34 cellular contexts compared by ENCODE assay signal in genomic region chr16:87115646-87116045, GRCh38.
"Had no signal": no experiment of that assay in that cellular context is flagged by ENCODE, and none has a peak within 500 bp of the region (broad histone marks: within the 10 kb centered on the region; RNA-seq: fewer than 3 reads in every experiment).

No MANE protein-coding gene starts in this region.

- H3K4me3 ChIP-seq: adrenal gland, body of pancreas, cardiac muscle cell, coronary artery, dorsolateral prefrontal cortex, esophagus squamous epithelium had no signal

- H3K27me3 ChIP-seq: adrenal gland, body of pancreas, cardiac muscle cell, dorsolateral prefrontal cortex had no signal

- DNase-seq: activated CD4-positive, alpha-beta memory T cell treated with anti-CD3 and anti-CD28 coated beads for 36 hours; activated CD4-positive, alpha-beta T cell treated with anti-CD3 and anti-CD28 coated beads for 36 hours; activated CD4-positive, alpha-beta T cell treated with anti-CD3 and anti-CD28 coated beads, Interleukin-2, amount 10 ng/mL, durations not matched to agents 24 days and 14 days; activated CD4-positive, CD25-positive, alpha-beta regulatory T cell; activated CD4-positive, CD25-positive, alpha-beta regulatory T cell treated with anti-CD3 and anti-CD28 coated beads, Interleukin-2, amount 50 U/mL, for 72 hours; activated CD8-positive, alpha-beta memory T cell treated with anti-CD3 and anti-CD28 coated beads, Interleukin-2, amount 10 ng/mL, durations not matched to agents 7 days and 5 days; activated CD8-positive, alpha-beta memory T cell treated with anti-CD3 and anti-CD28 coated beads, Interleukin-2, amount 50 U/mL, for 4 hours; activated CD8-positive, alpha-beta T cell treated with anti-CD3 and anti-CD28 coated beads, Interleukin-2, amount 10 ng/mL, durations not matched to agents 7 days and 5 days; activated effector memory CD4-positive, alpha-beta T cell treated with anti-CD3 and anti-CD28 coated beads, Interleukin-2, amount 50 U/mL, for 16 hours; activated naive CD4-positive, alpha-beta T cell treated with anti-CD3 and anti-CD28 coated beads for 36 hours; activated naive CD8-positive, alpha-beta T cell treated with anti-CD3 and anti-CD28 coated beads for 36 hours; activated naive CD8-positive, alpha-beta T cell treated with anti-CD3 and anti-CD28 coated beads, Interleukin-2, amount 50 U/mL, for 24 hours; activated T-cell treated with anti-CD3 and anti-CD28 coated beads, Interleukin-2, amount 50 U/mL, for 1 hour; activated T-cell treated with anti-CD3 and anti-CD28 coated beads, Interleukin-2, amount 50 U/mL, for 48 hours; adrenal gland; amygdala; aorta; body of pancreas; dorsolateral prefrontal cortex; effector memory CD4-positive, alpha-beta T cell; endodermal cell; esophagus squamous epithelium; head of caudate nucleus; T-helper 2 cell; WERI-Rb-1 had no signal

- H3K27ac ChIP-seq: adrenal gland, body of pancreas, cardiac muscle cell, coronary artery, dorsolateral prefrontal cortex, esophagus squamous epithelium, WERI-Rb-1 had no signal

- H3K36me3 Mint-ChIP-seq: activated CD4-positive, alpha-beta memory T cell treated with anti-CD3 and anti-CD28 coated beads for 36 hours; activated CD8-positive, alpha-beta memory T cell treated with anti-CD3 and anti-CD28 coated beads, Interleukin-2, amount 10 ng/mL, durations not matched to agents 7 days and 5 days; activated naive CD4-positive, alpha-beta T cell treated with anti-CD3 and anti-CD28 coated beads, Interleukin-2, amount 50 U/mL, for 24 hours; activated naive CD8-positive, alpha-beta T cell treated with anti-CD3 and anti-CD28 coated beads for 36 hours had no signal

- FAIRE-seq: frontal cortex, TTC549 had no signal

- H3K9me3 ChIP-seq: adrenal gland, body of pancreas, esophagus squamous epithelium had no signal

- H3K27ac Mint-ChIP-seq: activated CD4-positive, alpha-beta memory T cell treated with anti-CD3 and anti-CD28 coated beads for 36 hours; activated CD4-positive, alpha-beta T cell treated with anti-CD3 and anti-CD28 coated beads for 36 hours; activated CD4-positive, alpha-beta T cell treated with anti-CD3 and anti-CD28 coated beads, Interleukin-2, amount 10 ng/mL, durations not matched to agents 24 days and 14 days; activated CD8-positive, alpha-beta memory T cell treated with anti-CD3 and anti-CD28 coated beads, Interleukin-2, amount 10 ng/mL, durations not matched to agents 7 days and 5 days; activated CD8-positive, alpha-beta T cell treated with anti-CD3 and anti-CD28 coated beads, Interleukin-2, amount 10 ng/mL, durations not matched to agents 7 days and 5 days; activated naive CD4-positive, alpha-beta T cell treated with anti-CD3 and anti-CD28 coated beads for 36 hours; activated naive CD4-positive, alpha-beta T cell treated with anti-CD3 and anti-CD28 coated beads, Interleukin-2, amount 50 U/mL, for 24 hours; activated naive CD8-positive, alpha-beta T cell treated with anti-CD3 and anti-CD28 coated beads for 36 hours; activated naive CD8-positive, alpha-beta T cell treated with anti-CD3 and anti-CD28 coated beads, Interleukin-2, amount 50 U/mL, for 24 hours; activated T-helper 1 cell treated with anti-CD3 and anti-CD28 coated beads, Interleukin-12 subunit alpha, Interleukin-12 subunit beta, Interleukin-2, Interleukin-4 antibody, amounts not matched to agents 30 ng/mL and 10 ng/mL and 1 ng/mL, durations not matched to agents 14 hours and 24 hours and 36 hours; activated T-helper 2 cell treated with anti-CD3 and anti-CD28 coated beads, Interferon-gamma antibody, Interleukin-2, Interleukin-4, amounts not matched to agents 10 μg/mL and 5 μg/mL and 100 μg/mL, durations not matched to agents 14 hours and 24 hours and 36 hours; dendritic cell treated with granulocyte-macrophage colony-stimulating factor and Interleukin-4, amounts not matched to agents 40 ng/mL and 50 ng/mL, for 4 days; endodermal cell had no signal

- H3K4me3 Mint-ChIP-seq: activated CD4-positive, alpha-beta memory T cell treated with anti-CD3 and anti-CD28 coated beads for 36 hours; activated CD4-positive, alpha-beta T cell treated with anti-CD3 and anti-CD28 coated beads for 36 hours; activated CD4-positive, alpha-beta T cell treated with anti-CD3 and anti-CD28 coated beads, Interleukin-2, amount 10 ng/mL, durations not matched to agents 24 days and 14 days; activated CD8-positive, alpha-beta memory T cell treated with anti-CD3 and anti-CD28 coated beads, Interleukin-2, amount 10 ng/mL, durations not matched to agents 7 days and 5 days; activated CD8-positive, alpha-beta T cell treated with anti-CD3 and anti-CD28 coated beads, Interleukin-2, amount 10 ng/mL, durations not matched to agents 7 days and 5 days; activated naive CD4-positive, alpha-beta T cell treated with anti-CD3 and anti-CD28 coated beads for 36 hours; activated naive CD4-positive, alpha-beta T cell treated with anti-CD3 and anti-CD28 coated beads, Interleukin-2, amount 50 U/mL, for 24 hours; activated naive CD8-positive, alpha-beta T cell treated with anti-CD3 and anti-CD28 coated beads for 36 hours; activated naive CD8-positive, alpha-beta T cell treated with anti-CD3 and anti-CD28 coated beads, Interleukin-2, amount 50 U/mL, for 24 hours; activated T-helper 1 cell treated with anti-CD3 and anti-CD28 coated beads, Interleukin-12 subunit alpha, Interleukin-12 subunit beta, Interleukin-2, Interleukin-4 antibody, amounts not matched to agents 30 ng/mL and 10 ng/mL and 1 ng/mL, durations not matched to agents 14 hours and 24 hours and 36 hours; central memory CD8-positive, alpha-beta T cell; dendritic cell treated with granulocyte-macrophage colony-stimulating factor and Interleukin-4, amounts not matched to agents 40 ng/mL and 50 ng/mL, for 4 days; endodermal cell had no signal

- H3K36me3 ChIP-seq: adrenal gland, cardiac muscle cell, esophagus squamous epithelium, WERI-Rb-1 had no signal

- ATAC-seq: activated CD4-positive, alpha-beta T cell treated with anti-CD3 and anti-CD28 coated beads for 36 hours; activated CD8-positive, alpha-beta memory T cell treated with anti-CD3 and anti-CD28 coated beads, Interleukin-2, amount 10 ng/mL, durations not matched to agents 7 days and 5 days; activated CD8-positive, alpha-beta T cell treated with anti-CD3 and anti-CD28 coated beads, Interleukin-2, amount 10 ng/mL, durations not matched to agents 7 days and 5 days; activated naive CD8-positive, alpha-beta T cell treated with anti-CD3 and anti-CD28 coated beads, Interleukin-2, amount 50 U/mL, for 24 hours; body of pancreas had no signal

- H3K4me1 Mint-ChIP-seq: activated CD4-positive, alpha-beta T cell treated with anti-CD3 and anti-CD28 coated beads for 36 hours; activated CD4-positive, alpha-beta T cell treated with anti-CD3 and anti-CD28 coated beads, Interleukin-2, amount 10 ng/mL, durations not matched to agents 24 days and 14 days; activated CD8-positive, alpha-beta memory T cell treated with anti-CD3 and anti-CD28 coated beads, Interleukin-2, amount 10 ng/mL, durations not matched to agents 7 days and 5 days; activated naive CD4-positive, alpha-beta T cell treated with anti-CD3 and anti-CD28 coated beads, Interleukin-2, amount 50 U/mL, for 24 hours; activated naive CD8-positive, alpha-beta T cell treated with anti-CD3 and anti-CD28 coated beads for 36 hours; activated naive CD8-positive, alpha-beta T cell treated with anti-CD3 and anti-CD28 coated beads, Interleukin-2, amount 50 U/mL, for 24 hours; central memory CD8-positive, alpha-beta T cell had no signal

- H3K9me3 Mint-ChIP-seq: activated CD4-positive, alpha-beta memory T cell treated with anti-CD3 and anti-CD28 coated beads for 36 hours; activated CD4-positive, alpha-beta T cell treated with anti-CD3 and anti-CD28 coated beads, Interleukin-2, amount 10 ng/mL, durations not matched to agents 24 days and 14 days; activated naive CD4-positive, alpha-beta T cell treated with anti-CD3 and anti-CD28 coated beads for 36 hours; activated naive CD4-positive, alpha-beta T cell treated with anti-CD3 and anti-CD28 coated beads, Interleukin-2, amount 50 U/mL, for 24 hours; activated naive CD8-positive, alpha-beta T cell treated with anti-CD3 and anti-CD28 coated beads for 36 hours; activated naive CD8-positive, alpha-beta T cell treated with anti-CD3 and anti-CD28 coated beads, Interleukin-2, amount 50 U/mL, for 24 hours; activated T-helper 1 cell treated with anti-CD3 and anti-CD28 coated beads, Interleukin-12 subunit alpha, Interleukin-12 subunit beta, Interleukin-2, Interleukin-4 antibody, amounts not matched to agents 30 ng/mL and 10 ng/mL and 1 ng/mL, durations not matched to agents 14 hours and 24 hours and 36 hours; activated T-helper 2 cell treated with anti-CD3 and anti-CD28 coated beads, Interferon-gamma antibody, Interleukin-2, Interleukin-4, amounts not matched to agents 10 μg/mL and 5 μg/mL and 100 μg/mL, durations not matched to agents 14 hours and 24 hours and 36 hours; central memory CD8-positive, alpha-beta T cell; dendritic cell treated with granulocyte-macrophage colony-stimulating factor and Interleukin-4, amounts not matched to agents 40 ng/mL and 50 ng/mL, for 4 days; endodermal cell had no signal

- H3K4me1 ChIP-seq: adrenal gland, body of pancreas, esophagus squamous epithelium had no signal
